31 cellular contexts compared by ENCODE assay signal in the genomic region with DNA sequence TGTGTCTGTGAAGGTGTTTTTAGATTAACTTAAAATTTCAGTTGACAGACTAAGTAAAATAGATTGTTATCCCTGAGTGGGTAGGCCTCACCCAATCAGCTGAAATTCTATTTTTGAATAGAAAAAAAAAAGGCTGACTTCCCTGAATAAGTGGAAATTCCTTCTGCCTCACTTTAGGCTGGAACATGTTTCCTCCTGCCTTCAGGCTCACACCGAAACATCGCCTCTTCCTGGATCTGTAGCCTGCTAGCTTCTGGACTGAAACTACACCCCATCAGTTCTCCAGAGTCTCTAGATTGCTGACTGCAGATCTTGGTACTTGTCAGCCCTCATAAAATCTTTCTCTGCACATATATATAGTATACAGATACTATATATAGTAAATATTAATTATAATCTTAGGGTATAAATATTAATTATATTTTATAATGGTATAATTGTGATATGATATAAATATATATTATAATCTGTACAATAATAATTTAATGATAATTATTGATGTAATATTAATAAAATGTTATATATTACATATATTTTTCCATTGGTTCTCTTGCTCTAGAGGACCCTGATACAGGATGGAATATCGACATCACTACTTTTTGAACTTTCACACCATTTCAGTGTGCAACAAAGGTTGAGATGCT. TPM values are rescaled to one million over a fixed set of nuclear protein-coding genes. Genes with fewer than 3 reads are reported as not detected.
"Had no signal": no experiment of that assay in that cellular context is flagged by ENCODE, and none has a peak within 500 bp of the region (broad histone marks: within the 10 kb centered on the region; RNA-seq: fewer than 3 reads in every experiment).

No MANE protein-coding gene starts in this region.

- H3K4me3 Mint-ChIP-seq: activated CD4-positive, alpha-beta memory T cell treated with anti-CD3 and anti-CD28 coated beads, Interleukin-2, amount 10 ng/mL, durations not matched to agents 7 days and 5 days; activated CD4-positive, alpha-beta T cell treated with anti-CD3 and anti-CD28 coated beads, Interleukin-2, amount 10 ng/mL, durations not matched to agents 7 days and 5 days; activated naive CD4-positive, alpha-beta T cell treated with anti-CD3 and anti-CD28 coated beads, Interleukin-2, amount 10 ng/mL, durations not matched to agents 7 days and 5 days; activated naive CD8-positive, alpha-beta T cell treated with anti-CD3 and anti-CD28 coated beads, Interleukin-2, amount 10 ng/mL, durations not matched to agents 7 days and 5 days; activated T-cell treated with anti-CD3 and anti-CD28 coated beads, Interleukin-2, amount 50 U/mL, for 24 hours; activated T-cell treated with anti-CD3 and anti-CD28 coated beads, Interleukin-2, amount 50 U/mL, for 72 hours; brain; central memory CD8-positive, alpha-beta T cell; effector memory CD8-positive, alpha-beta T cell; T-helper 17 cell; T-helper 2 cell treated with Interferon-gamma antibody and Interleukin-4, amounts not matched to agents 5 μg/mL and 100 μg/mL, for 36 hours had no signal

- H3K27ac ChIP-seq: ascending aorta, breast epithelium, gastroesophageal sphincter, heart right ventricle had no signal

- H3K27me3 Mint-ChIP-seq: activated CD4-positive, alpha-beta memory T cell treated with anti-CD3 and anti-CD28 coated beads, Interleukin-2, amount 10 ng/mL, durations not matched to agents 7 days and 5 days; activated CD4-positive, alpha-beta T cell treated with anti-CD3 and anti-CD28 coated beads, Interleukin-2, amount 10 ng/mL, durations not matched to agents 7 days and 5 days; activated naive CD4-positive, alpha-beta T cell treated with anti-CD3 and anti-CD28 coated beads, Interleukin-2, amount 10 ng/mL, durations not matched to agents 7 days and 5 days; activated naive CD8-positive, alpha-beta T cell treated with anti-CD3 and anti-CD28 coated beads, Interleukin-2, amount 10 ng/mL, durations not matched to agents 7 days and 5 days; activated T-cell treated with anti-CD3 and anti-CD28 coated beads, Interleukin-2, amount 50 U/mL, for 24 hours; central memory CD8-positive, alpha-beta T cell; effector memory CD8-positive, alpha-beta T cell; T-helper 17 cell had no signal

- H3K27ac Mint-ChIP-seq: activated CD4-positive, alpha-beta memory T cell treated with anti-CD3 and anti-CD28 coated beads, Interleukin-2, amount 10 ng/mL, durations not matched to agents 7 days and 5 days; activated CD4-positive, alpha-beta T cell treated with anti-CD3 and anti-CD28 coated beads, Interleukin-2, amount 10 ng/mL, durations not matched to agents 7 days and 5 days; activated naive CD4-positive, alpha-beta T cell treated with anti-CD3 and anti-CD28 coated beads, Interleukin-2, amount 10 ng/mL, durations not matched to agents 7 days and 5 days; activated naive CD4-positive, alpha-beta T cell treated with anti-CD3 and anti-CD28 coated beads, Interleukin-2, amount 50 U/mL, for 72 hours; activated naive CD8-positive, alpha-beta T cell treated with anti-CD3 and anti-CD28 coated beads, Interleukin-2, amount 10 ng/mL, durations not matched to agents 7 days and 5 days; activated T-cell treated with anti-CD3 and anti-CD28 coated beads, Interleukin-2, amount 50 U/mL, for 24 hours; activated T-cell treated with anti-CD3 and anti-CD28 coated beads, Interleukin-2, amount 50 U/mL, for 72 hours; brain; effector memory CD8-positive, alpha-beta T cell; T-helper 17 cell; T-helper 2 cell treated with Interferon-gamma antibody and Interleukin-4, amounts not matched to agents 5 μg/mL and 100 μg/mL, for 36 hours had no signal

- H3K4me1 ChIP-seq: ascending aorta, breast epithelium, gastroesophageal sphincter, heart right ventricle had no signal

- H3K36me3 ChIP-seq: ascending aorta, breast epithelium, gastroesophageal sphincter, heart right ventricle had no signal

- H3K4me1 Mint-ChIP-seq: activated CD4-positive, alpha-beta memory T cell treated with anti-CD3 and anti-CD28 coated beads, Interleukin-2, amount 10 ng/mL, durations not matched to agents 7 days and 5 days; activated CD4-positive, alpha-beta T cell treated with anti-CD3 and anti-CD28 coated beads, Interleukin-2, amount 10 ng/mL, durations not matched to agents 7 days and 5 days; activated naive CD4-positive, alpha-beta T cell treated with anti-CD3 and anti-CD28 coated beads, Interleukin-2, amount 10 ng/mL, durations not matched to agents 7 days and 5 days; activated naive CD8-positive, alpha-beta T cell treated with anti-CD3 and anti-CD28 coated beads, Interleukin-2, amount 10 ng/mL, durations not matched to agents 7 days and 5 days; brain; central memory CD8-positive, alpha-beta T cell; T-helper 17 cell had no signal

- DNase-seq: activated CD4-positive, alpha-beta memory T cell treated with anti-CD3 and anti-CD28 coated beads, Interleukin-2, amount 10 ng/mL, durations not matched to agents 7 days and 5 days; activated CD4-positive, alpha-beta T cell treated with anti-CD3 and anti-CD28 coated beads for 1 hour; activated CD4-positive, alpha-beta T cell treated with anti-CD3 and anti-CD28 coated beads for 4 hours; activated CD4-positive, alpha-beta T cell treated with anti-CD3 and anti-CD28 coated beads, Interleukin-2, amount 10 ng/mL, durations not matched to agents 7 days and 5 days; activated CD4-positive, alpha-beta T cell treated with anti-CD3 and anti-CD28 coated beads, Interleukin-2, amount 50 U/mL, for 4 hours; activated CD8-positive, alpha-beta memory T cell treated with anti-CD3 and anti-CD28 coated beads, Interleukin-2, amount 50 U/mL, for 48 hours; activated gamma-delta T cell; activated naive CD4-positive, alpha-beta T cell; activated naive CD4-positive, alpha-beta T cell treated with anti-CD3 and anti-CD28 coated beads, Interleukin-2, amount 10 ng/mL, durations not matched to agents 7 days and 5 days; activated naive CD8-positive, alpha-beta T cell treated with anti-CD3 and anti-CD28 coated beads, Interleukin-2, amount 10 ng/mL, durations not matched to agents 7 days and 5 days; activated T-cell treated with anti-CD3 and anti-CD28 coated beads for 4 hours; activated T-cell treated with anti-CD3 and anti-CD28 coated beads, Interleukin-2, amount 50 U/mL, for 24 hours; activated T-cell treated with anti-CD3 and anti-CD28 coated beads, Interleukin-2, amount 50 U/mL, for 72 hours; cortex of kidney; dermis blood vessel endothelial cell; effector CD4-positive, alpha-beta T cell; effector memory CD8-positive, alpha-beta T cell; foreskin fibroblast; heart right ventricle; T-helper 1 cell; T-helper 17 cell; T1000 had no signal

- H3K9me3 Mint-ChIP-seq: activated CD4-positive, alpha-beta memory T cell treated with anti-CD3 and anti-CD28 coated beads, Interleukin-2, amount 10 ng/mL, durations not matched to agents 7 days and 5 days; activated CD4-positive, alpha-beta T cell treated with anti-CD3 and anti-CD28 coated beads, Interleukin-2, amount 10 ng/mL, durations not matched to agents 7 days and 5 days; activated naive CD8-positive, alpha-beta T cell treated with anti-CD3 and anti-CD28 coated beads, Interleukin-2, amount 10 ng/mL, durations not matched to agents 7 days and 5 days; T-helper 2 cell treated with Interferon-gamma antibody and Interleukin-4, amounts not matched to agents 5 μg/mL and 100 μg/mL, for 36 hours had no signal

- H3K27me3 ChIP-seq: ascending aorta, breast epithelium, gastroesophageal sphincter, heart right ventricle had no signal

- ATAC-seq: activated naive CD4-positive, alpha-beta T cell treated with anti-CD3 and anti-CD28 coated beads, Interleukin-2, amount 50 U/mL, for 72 hours; activated T-cell treated with anti-CD3 and anti-CD28 coated beads, Interleukin-2, amount 50 U/mL, for 72 hours; effector memory CD8-positive, alpha-beta T cell; esophagus mucosa; gastroesophageal sphincter; heart right ventricle; T-helper 17 cell had no signal

- H3K4me3 ChIP-seq: ascending aorta, breast epithelium, gastroesophageal sphincter, heart right ventricle had no signal

- H3K36me3 Mint-ChIP-seq: activated naive CD4-positive, alpha-beta T cell treated with anti-CD3 and anti-CD28 coated beads, Interleukin-2, amount 10 ng/mL, durations not matched to agents 7 days and 5 days; activated naive CD4-positive, alpha-beta T cell treated with anti-CD3 and anti-CD28 coated beads, Interleukin-2, amount 50 U/mL, for 72 hours; activated naive CD8-positive, alpha-beta T cell treated with anti-CD3 and anti-CD28 coated beads, Interleukin-2, amount 10 ng/mL, durations not matched to agents 7 days and 5 days; brain had no signal

- FAIRE-seq: colon had no signal

- H3K9me3 ChIP-seq: ascending aorta, breast epithelium, gastroesophageal sphincter had no signal

RNA-seq across cellular contexts. Expression of a gene that starts 13.7 kb away (rescaled TPM):
- total RNA-seq: activated CD4-positive, alpha-beta memory T cell treated with anti-CD3 and anti-CD28 coated beads, Interleukin-2, amount 10 ng/mL, durations not matched to agents 7 days and 5 days; activated CD4-positive, alpha-beta T cell treated with anti-CD3 and anti-CD28 coated beads, Interleukin-2, amount 10 ng/mL, durations not matched to agents 7 days and 5 days; activated naive CD4-positive, alpha-beta T cell treated with anti-CD3 and anti-CD28 coated beads, Interleukin-2, amount 50 U/mL, for 72 hours; activated naive CD8-positive, alpha-beta T cell treated with anti-CD3 and anti-CD28 coated beads, Interleukin-2, amount 10 ng/mL, durations not matched to agents 7 days and 5 days; activated T-cell treated with anti-CD3 and anti-CD28 coated beads, Interleukin-2, amount 50 U/mL, for 72 hours; T-helper 17 cell had no signal
